Comparison of ENCODE assay signal across 18 cellular contexts in the genomic region with DNA sequence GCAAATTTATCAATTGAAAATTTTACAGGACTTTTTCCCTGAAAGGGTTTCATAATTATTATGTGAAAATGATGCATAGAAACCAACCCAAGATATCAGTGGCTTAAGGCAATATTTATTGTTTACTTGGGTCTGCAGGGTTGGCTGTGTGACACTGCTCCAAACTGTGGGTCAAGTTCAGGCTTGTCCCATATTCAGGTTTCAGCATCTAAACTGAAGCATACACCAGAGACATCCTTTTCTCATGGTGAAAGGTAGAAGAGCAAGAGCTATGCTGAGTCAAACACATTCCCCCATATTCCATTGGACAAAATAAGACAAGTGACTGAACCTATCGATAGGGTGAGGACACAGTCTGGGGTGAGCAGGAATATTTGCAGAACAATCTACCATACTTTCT.
DNase-seq lines count a peak whose midpoint lies in the region; ATAC-seq and TF ChIP-seq lines count a peak whose summit lies in the region.
"Had no signal": no experiment of that assay in that cellular context is flagged by ENCODE, and none has a peak within 500 bp of the region (broad histone marks: within the 10 kb centered on the region; RNA-seq: fewer than 3 reads in every experiment).

No MANE protein-coding gene starts in this region.

- H3K4me1 ChIP-seq in thyroid gland (peaks cover 20 to 22% of the 10 kb centered on the region in 2 donors), neural progenitor cell (no peaks in the 10 kb centered on the region)
- H3K4me1 ChIP-seq: BLaER1, Peyer's patch had no signal

- H3K27me3 ChIP-seq in WERI-Rb-1 (ENCODE audit: insufficient read depth, low read depth, severe bottlenecking) (no peaks in the 10 kb centered on the region), thyroid gland (no peaks in the 10 kb centered on the region), neural progenitor cell (no peaks in the 10 kb centered on the region)
- H3K27me3 ChIP-seq: BLaER1, Peyer's patch had no signal

- H3K9me3 Mint-ChIP-seq in activated CD4-positive, alpha-beta T cell treated with anti-CD3 and anti-CD28 coated beads for 36 hours (ENCODE audit: low read depth) = peaks cover 4% of the 10 kb centered on the region
- H3K9me3 Mint-ChIP-seq in neural progenitor cell = peaks cover 9% of the 10 kb centered on the region

- no peaks in the 10 kb centered on the region for H3F3A ChIP-seq in neural progenitor cell (ENCODE audit: low read depth)

- POLR2A ChIA-PET in activated CD4-positive, alpha-beta T cell treated with anti-CD3 and anti-CD28 coated beads for 36 hours (lab: Charles Lee) = no interaction called here
- POLR2A ChIA-PET in GM10248 (lab: Yijun Ruan, JAX) = no interaction called here

- TF ChIP-seq POLR2A in thyroid gland (IDR thresholded peaks at IDR 0.05) = no peak

- ATAC-seq in activated CD4-positive, alpha-beta T cell treated with anti-CD3 and anti-CD28 coated beads for 36 hours = no peak

- H3K27me3 Mint-ChIP-seq in activated CD4-positive, alpha-beta T cell treated with anti-CD3 and anti-CD28 coated beads for 36 hours = no peaks in the 10 kb centered on the region
- no peaks in the 10 kb centered on the region for H3K27me3 Mint-ChIP-seq in neural progenitor cell (ENCODE audit: insufficient read depth, low read depth)
- H3K27me3 Mint-ChIP-seq: CD8-positive, alpha-beta memory T cell had no signal

- no peak overlapping the region for H3K4me3 Mint-ChIP-seq in activated CD4-positive, alpha-beta T cell treated with anti-CD3 and anti-CD28 coated beads for 36 hours
- H3K4me3 Mint-ChIP-seq in neural progenitor cell = no peak overlapping the region
- H3K4me3 Mint-ChIP-seq: CD8-positive, alpha-beta memory T cell had no signal

- CTCF ChIA-PET in activated CD4-positive, alpha-beta T cell treated with anti-CD3 and anti-CD28 coated beads for 36 hours (lab: Charles Lee) = interaction anchor here (1.3 kb wide), 1 partner anchor 35 kb away, joined by 3 read pairs; no protein-coding TSS in a partner anchor
- CTCF ChIA-PET in GM10248 (lab: Yijun Ruan, JAX) = interaction anchor here (1.2 to 2.0 kb wide), 4 partner anchors 8 to 238 kb away, joined by 3 to 6 read pairs (median 4); no protein-coding TSS in a partner anchor

- H3K4me2 ChIP-seq in neural progenitor cell = no peak overlapping the region
- H3K4me2 ChIP-seq: BLaER1 had no signal

- no peaks in the 10 kb centered on the region for H3K9me3 ChIP-seq in WERI-Rb-1 (ENCODE audit: severe bottlenecking)
- no peaks in the 10 kb centered on the region for H3K9me3 ChIP-seq in thyroid gland
- H3K9me3 ChIP-seq in neural progenitor cell (ENCODE audit: low read depth) = no peaks in the 10 kb centered on the region

- no peak for DNase-seq in activated CD4-positive, alpha-beta T cell treated with anti-CD3 and anti-CD28 coated beads for 36 hours
- DNase-seq in activated CD4-positive, alpha-beta T cell treated with anti-CD3 and anti-CD28 coated beads for 4 hours = no peak
- no peak for DNase-seq in WERI-Rb-1
- peak; percentile 49 for DNase-seq in epithelial cell of prostate (ENCODE audit: low read depth, low spot score)
- DNase-seq in thyroid gland = no peak
- DNase-seq in GM10248 (ENCODE audit: extremely low spot score) = no peak
- no peak for DNase-seq in neural progenitor cell (ENCODE audit: low spot score)
- no peak for DNase-seq in NAMALWA (ENCODE audit: low spot score)
- DNase-seq: CD8-positive, alpha-beta memory T cell; GDM1; Kasumi-1; NCI-H1417 treated with DMSO at 0.1 percent for 48 hours; NCI-H2029 treated with DMSO at 0.1 percent for 48 hours; NCI-H524; Peyer's patch; Right ventricle myocardium superior had no signal

- H3K36me3 ChIP-seq in WERI-Rb-1 = peaks cover 16% of the 10 kb centered on the region
- no peaks in the 10 kb centered on the region for H3K36me3 ChIP-seq in thyroid gland
- H3K36me3 ChIP-seq in neural progenitor cell = peaks cover 10% of the 10 kb centered on the region

- TF ChIP-seq CTCF in WERI-Rb-1 (IDR thresholded peaks at IDR 0.05; ENCODE audit: low read depth, low read length) (no peak), thyroid gland (IDR thresholded peaks at IDR 0.05) (no peak), GM10248 (IDR thresholded peaks at IDR 0.05; ENCODE audit: control extremely low read depth, extremely low read depth, low read depth, missing control alignments) (no peak), neural progenitor cell (IDR thresholded peaks at IDR 0.05) (no peak)

- no peaks in the 10 kb centered on the region for H3K4me1 Mint-ChIP-seq in activated CD4-positive, alpha-beta T cell treated with anti-CD3 and anti-CD28 coated beads for 36 hours
- no peaks in the 10 kb centered on the region for H3K4me1 Mint-ChIP-seq in neural progenitor cell
- H3K4me1 Mint-ChIP-seq: CD8-positive, alpha-beta memory T cell had no signal

- WGBS in thyroid gland, 2 donors = 92 to 100% methylated on average over 1 of the region's 1 CpG

- intact Hi-C loops in activated CD4-positive, alpha-beta T cell treated with anti-CD3 and anti-CD28 coated beads for 36 hours (cut with DNase I, micrococcal nuclease) = no loop called here
- intact Hi-C loops in thyroid gland (cut with DNase I) = no loop called here

- H3K4me3 ChIP-seq in WERI-Rb-1 (ENCODE audit: low read depth, low read length) (no peak overlapping the region), thyroid gland (replicated peaks in 1 of 3) (no peak overlapping the region), neural progenitor cell (no peak overlapping the region)
- H3K4me3 ChIP-seq: BLaER1, Peyer's patch, SK-N-MC had no signal

- no peak overlapping the region for H3K9ac ChIP-seq in neural progenitor cell
- H3K9ac ChIP-seq: BLaER1 had no signal

- H3K27ac ChIP-seq in WERI-Rb-1 (peak overlapping the region; percentile 42), epithelial cell of prostate (peak overlapping the region; percentile 28), thyroid gland (peak overlapping the region in 2 of 3 donors; percentile 11 to 14), neural progenitor cell (no peak overlapping the region)
- H3K27ac ChIP-seq: BLaER1, Peyer's patch, SK-N-MC had no signal

- no peak overlapping the region for H2AFZ ChIP-seq in neural progenitor cell (replicated peaks)

- peak overlapping the region; percentile 25 for H3K27ac Mint-ChIP-seq in activated CD4-positive, alpha-beta T cell treated with anti-CD3 and anti-CD28 coated beads for 36 hours
- no peak overlapping the region for H3K27ac Mint-ChIP-seq in neural progenitor cell
- H3K27ac Mint-ChIP-seq: CD8-positive, alpha-beta memory T cell had no signal

- peaks cover 10% of the 10 kb centered on the region for H3K79me2 ChIP-seq in neural progenitor cell (ENCODE audit: low read depth)

- H3K36me3 Mint-ChIP-seq in activated CD4-positive, alpha-beta T cell treated with anti-CD3 and anti-CD28 coated beads for 36 hours (ENCODE audit: low read depth) = peaks cover 17% of the 10 kb centered on the region
- peaks cover 25% of the 10 kb centered on the region for H3K36me3 Mint-ChIP-seq in neural progenitor cell

- H4K20me1 ChIP-seq in neural progenitor cell (ENCODE audit: low read depth) = no peaks in the 10 kb centered on the region
- H4K20me1 ChIP-seq: BLaER1 had no signal
